Comparison of ENCODE assay signal across 11 cellular contexts in the genomic region with DNA sequence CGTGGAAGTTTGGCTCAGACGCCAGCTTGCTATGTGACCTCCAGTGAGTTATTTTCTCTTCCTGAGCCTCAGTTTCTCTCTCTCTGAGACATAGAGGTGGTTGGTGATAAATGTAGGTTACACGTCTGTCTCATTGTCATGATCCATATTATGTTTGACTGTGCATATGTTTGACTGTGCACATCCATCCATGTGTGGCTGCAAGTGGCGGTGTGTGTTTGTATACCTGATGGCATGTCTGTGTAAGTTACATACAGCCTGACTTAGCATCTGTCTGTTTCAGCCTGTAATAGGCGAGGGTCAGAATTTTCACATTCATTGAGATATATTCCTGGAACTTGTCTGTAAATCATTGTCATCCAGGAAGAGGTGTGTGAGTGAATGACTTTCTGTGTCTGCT. TPM values are rescaled to one million over a fixed set of nuclear protein-coding genes. Genes with fewer than 3 reads are reported as not detected.
DNase-seq lines count a peak whose midpoint lies in the region; ATAC-seq and TF ChIP-seq lines count a peak whose summit lies in the region.
"Had no signal": no experiment of that assay in that cellular context is flagged by ENCODE, and none has a peak within 500 bp of the region (broad histone marks: within the 10 kb centered on the region; RNA-seq: fewer than 3 reads in every experiment).

No MANE protein-coding gene starts in this region.

- no peak overlapping the region for H4K8ac ChIP-seq in neuronal stem cell (ENCODE audit: low read depth, low read length)

- H2BK12ac ChIP-seq in neuronal stem cell (ENCODE audit: low read length) = no peak overlapping the region

- no peak overlapping the region for H2AK5ac ChIP-seq in neuronal stem cell (ENCODE audit: low read depth, low read length)

- H3K14ac ChIP-seq in neuronal stem cell (ENCODE audit: low read length) = no peak overlapping the region

- H3K18ac ChIP-seq in neuronal stem cell (ENCODE audit: low read length) = no peak overlapping the region

- H4K20me1 ChIP-seq in SK-N-SH (ENCODE audit: insufficient read depth) = peaks cover 64% of the 10 kb centered on the region

- ATAC-seq in SK-N-SH treated with all-trans-retinoic acid at 6 μM for 48 hours (no peak), GM18907 (IDR thresholded peaks at IDR 0.05; ENCODE audit: unreplicated experiment) (no peak)

- no peak overlapping the region for H3K4ac ChIP-seq in neuronal stem cell (ENCODE audit: low read length)

- H2AFZ ChIP-seq in SK-N-SH (ENCODE audit: low read depth) (no peak overlapping the region), neuronal stem cell (ENCODE audit: low read length) (no peak overlapping the region)

- H3K27me3 ChIP-seq in SK-N-SH (ENCODE audit: insufficient read depth) (no peaks in the 10 kb centered on the region), esophagus (ENCODE audit: control insufficient read depth in 1 of 2, insufficient read depth in 2 of 2, low read length in 2 of 2) (no peaks in the 10 kb centered on the region), neuronal stem cell (ENCODE audit: control insufficient read depth in 3 of 3, insufficient read depth in 3 of 3, low read depth in 1 of 3, low read length in 3 of 3) (no peaks in the 10 kb centered on the region), uterus (no peaks in the 10 kb centered on the region)

- H3K9me3 ChIP-seq in SK-N-SH (no peaks in the 10 kb centered on the region), esophagus (ENCODE audit: control insufficient read depth in 2 of 2, insufficient read depth in 1 of 2, low read depth in 1 of 2, low read length in 1 of 2) (no peaks in the 10 kb centered on the region), neuronal stem cell (replicated peaks in 1 of 2; ENCODE audit: control insufficient read depth in 2 of 2, insufficient read depth in 1 of 2, low read depth in 1 of 2, low read length in 2 of 2) (no peaks in the 10 kb centered on the region), uterus (no peaks in the 10 kb centered on the region)

- H3K4me2 ChIP-seq in SK-N-SH (peak overlapping the region; percentile 80), neuronal stem cell (ENCODE audit: insufficient read depth, low read length, poor library complexity, severe bottlenecking) (no peak overlapping the region)

- 92% methylated on average over 5 of the region's 5 CpGs for WGBS in SK-N-SH (ENCODE audit: low lambda C conversion rate)
- WGBS in esophagus, 2 donors = 45 to 61% methylated on average over 5 of the region's 5 CpGs
- no CpG with 5 or more reads among the region's 5 CpGs for WGBS in neuronal stem cell (ENCODE audit: extremely low coverage in 2 of 2, insufficient read length in 2 of 2, insufficient replicate concordance in 1 of 2), 2 donors

- no peak overlapping the region for H2BK120ac ChIP-seq in neuronal stem cell (ENCODE audit: low read depth, low read length)

- intact Hi-C loops in uterus (cut with DNase I; ENCODE audit: low total_unique reads) = no loop called here

- TF ChIP-seq CTCF in SK-N-SH (IDR thresholded peaks at IDR 0.05) = no peak
- no peak for TF ChIP-seq CTCF in uterus (IDR thresholded peaks at IDR 0.05)

- H3K9me2 ChIP-seq in SK-N-SH = no peaks in the 10 kb centered on the region

- H3K23ac ChIP-seq in neuronal stem cell (ENCODE audit: low read depth, low read length, poor library complexity) = no peak overlapping the region

- POLR2A ChIA-PET in SK-N-SH (lab: Yijun Ruan, JAX) = no interaction called here

- H3K4me3 ChIP-seq in SK-N-SH (ENCODE audit: low read depth in 2 of 2, low read length in 1 of 2) (peak overlapping the region in 1 of 2 experiments; percentile 83; a peak in 1 of 4 replicates), esophagus (ENCODE audit: low read depth in 1 of 2, low read length in 2 of 2) (no peak overlapping the region), neuronal stem cell (ENCODE audit: low read length in 2 of 2) (no peak overlapping the region), uterus (peak overlapping the region in 1 of 2 donors; percentile 7)

- H3K36me3 ChIP-seq in SK-N-SH (replicated peaks in 1 of 2; ENCODE audit: control insufficient read depth in 1 of 2, insufficient read depth in 2 of 2, low read length in 1 of 2) (peaks cover 34 to 51% of the 10 kb centered on the region in 2 experiments), esophagus (ENCODE audit: control insufficient read depth in 2 of 2, insufficient read depth in 2 of 2, low read length in 1 of 2) (no peaks in the 10 kb centered on the region), neuronal stem cell (replicated peaks in 1 of 2; ENCODE audit: control insufficient read depth in 2 of 2, insufficient read depth in 2 of 2, low read length in 2 of 2) (peaks cover 5 to 50% of the 10 kb centered on the region in 2 donors), uterus (no peaks in the 10 kb centered on the region)

- H3K27ac ChIP-seq in SK-N-SH (ENCODE audit: low read depth in 2 of 2, low read length in 1 of 2) (peak overlapping the region in 1 of 2 experiments; percentile 97; a peak in 2 of 4 replicates), esophagus (ENCODE audit: low read depth in 2 of 2, low read length in 1 of 2) (peak overlapping the region; percentile 23 to 65), neuronal stem cell (replicated peaks; ENCODE audit: low read length) (no peak overlapping the region), uterus (peak overlapping the region; percentile 88 to 100)
- H3K27ac ChIP-seq: 22Rv1 had no signal

- H4K91ac ChIP-seq in neuronal stem cell (ENCODE audit: low read depth, low read length, poor library complexity) = no peak overlapping the region

- H3K9ac ChIP-seq in SK-N-SH (peak overlapping the region; percentile 91), neuronal stem cell (ENCODE audit: low read depth, low read length, poor library complexity) (peak overlapping the region; percentile 56)

- peaks cover 94% of the 10 kb centered on the region for H3K79me2 ChIP-seq in SK-N-SH (ENCODE audit: insufficient read depth)

- no peak overlapping the region for H2BK15ac ChIP-seq in neuronal stem cell (ENCODE audit: low read length)

- TF ChIP-seq EP300 in SK-N-SH (IDR thresholded peaks at IDR 0.05; ENCODE audit: borderline replicate concordance in 1 of 2, low read depth in 1 of 2, low read length in 1 of 2) = no peak

- TF ChIP-seq RAD21 in SK-N-SH (IDR thresholded peaks at IDR 0.05; ENCODE audit: low read length) = no peak

- CTCF ChIA-PET in SK-N-SH (lab: Yijun Ruan, JAX) = interaction anchor here (0.8 to 2.5 kb wide), 11 partner anchors 9 to 236 kb away, joined by 3 to 18 read pairs (median 5); partner anchors contain the start of gene SLC36A1

- H3K4me1 ChIP-seq in SK-N-SH (ENCODE audit: control insufficient read depth in 1 of 2, insufficient read depth in 2 of 2, low read depth in 1 of 2, low read length in 1 of 2) (peaks cover 45 to 46% of the 10 kb centered on the region in 2 experiments), esophagus (ENCODE audit: control insufficient read depth in 2 of 2, insufficient read depth in 2 of 2, low read length in 1 of 2) (peaks cover 7 to 12% of the 10 kb centered on the region in 2 donors), neuronal stem cell (ENCODE audit: control insufficient read depth in 2 of 2, insufficient read depth in 1 of 2, low read depth in 1 of 2, low read length in 2 of 2) (peaks cover 26 to 28% of the 10 kb centered on the region in 2 donors), uterus (peaks cover 36 to 38% of the 10 kb centered on the region in 2 donors)

- peaks cover 6% of the 10 kb centered on the region for H3K79me1 ChIP-seq in neuronal stem cell (ENCODE audit: low read depth, low read length)

- no peak for TF ChIP-seq POLR2A in uterus (IDR thresholded peaks at IDR 0.05)

- DNase-seq in SK-N-SH (no peak), neuronal stem cell (ENCODE audit: low spot score) (no peak), uterus (no peak), DMS53 treated with DMSO at 0.1 percent for 48 hours (lab: John Stamatoyannopoulos, UW; ENCODE audit: unreplicated experiment) (no peak), UCSD-AML1 (lab: John Stamatoyannopoulos, UW; ENCODE audit: unreplicated experiment) (no peak)
- DNase-seq: H9, NCI-H774 had no signal

- peaks cover 51% of the 10 kb centered on the region for H3F3A ChIP-seq in SK-N-SH (replicated peaks; ENCODE audit: insufficient read depth)

- H2BK5ac ChIP-seq in neuronal stem cell (ENCODE audit: low read length) = no peak overlapping the region

TF ChIP-seq in SK-N-SH, 30 proteins besides CTCF, POLR2A, EP300 and RAD21 (continues in another document):
- TF ChIP-seq TEAD4 (IDR thresholded peaks at IDR 0.05; ENCODE audit: borderline replicate concordance, insufficient read depth) (no peak), JUND (IDR thresholded peaks at IDR 0.05) (no peak), FOXM1 (IDR thresholded peaks at IDR 0.05; ENCODE audit: low read depth) (no peak), TAF1 (IDR thresholded peaks at IDR 0.05; ENCODE audit: borderline replicate concordance, low read depth, low read length) (no peak), MXI1 (IDR thresholded peaks at IDR 0.05; ENCODE audit: low read depth, low read length) (no peak), SMC3 (IDR thresholded peaks at IDR 0.05; ENCODE audit: low read depth, low read length) (no peak)

TF ChIP-seq in SK-N-SH treated with all-trans-retinoic acid at 6 μM for 48 hours, 23 proteins besides CTCF, POLR2A, EP300 and RAD21 (continues in another document):
- TF ChIP-seq PATZ1 (CRISPR knock-in tag; IDR thresholded peaks at IDR 0.05; ENCODE audit: borderline replicate concordance) (no peak), TCF4 (CRISPR knock-in tag; IDR thresholded peaks at IDR 0.05; ENCODE audit: borderline replicate concordance) (no peak)

RNA-seq across cellular contexts. Expression of gene SPARC, which starts 3.3 kb away (rescaled TPM):
- polyA plus RNA-seq in SK-N-SH (2012; rRNA removed) = 987 and 1,115 TPM in 2 replicates
- polyA plus RNA-seq in SK-N-SH (2012; cell fraction: cytosol; rRNA removed) = 736 and 811 TPM in 2 replicates
- 900 and 1,030 TPM in 2 replicates for polyA plus RNA-seq in SK-N-SH (2012; cell fraction: nucleus; rRNA removed)
- 10 to 100 TPM; 12.1 to 52.5 TPM for polyA plus RNA-seq in esophagus
- 393 TPM for polyA plus RNA-seq in neuronal stem cell (2013, experiment 1 of 2)
- polyA plus RNA-seq in neuronal stem cell (2013, experiment 2 of 2) = 374 TPM
- 1,000 to 10,000 TPM in 1 of 4 donors, 100 to 1,000 TPM in 3; 341 to 2,293 (median 751) TPM for total RNA-seq in uterus

Comparison
In these comparisons a context has a peak if more than half of its experiments do, and no peak if none do; other contexts are left out.
1. RNA of gene SPARC, which starts 3.3 kb away (polyA plus RNA-seq): 736 to 1,115 TPM in SK-N-SH; 12.1 to 52.5 TPM in esophagus; every median in the first group is over 10 times any median in the second.